Comparison of ENCODE assay signal across 19 cellular contexts in genomic region chr2:201858267-201858666, GRCh38. TPM values are rescaled to one million over a fixed set of nuclear protein-coding genes. Genes with fewer than 3 reads are reported as not detected.
DNase-seq lines count a peak whose midpoint lies in the region; ATAC-seq and TF ChIP-seq lines count a peak whose summit lies in the region.
"Had no signal": no experiment of that assay in that cellular context is flagged by ENCODE, and none has a peak within 500 bp of the region (broad histone marks: within the 10 kb centered on the region; RNA-seq: fewer than 3 reads in every experiment).

No MANE protein-coding gene starts in this region.

- DNase-seq in GM23338 (ENCODE audit: low spot score) = peak; percentile 53
- no peak for DNase-seq in WTC11 (ENCODE audit: low spot score)
- DNase-seq in left kidney (ENCODE audit: low read depth, low spot score) = peak; percentile 32
- no peak for DNase-seq in activated T-cell treated with anti-CD3 and anti-CD28 coated beads, Interleukin-2, amount 50 U/mL, for 48 hours
- DNase-seq in Caco-2 = no peak
- no peak for DNase-seq in NCI-H1694 (lab: John Stamatoyannopoulos, UW)
- DNase-seq in NCI-H1105 (lab: John Stamatoyannopoulos, UW) = no peak
- DNase-seq: COR-L47, gastrocnemius medialis, lower lobe of right lung, NCI-H526 treated with DMSO at 0.1 percent for 48 hours, SJCRH30 had no signal

- H3K27me3 Mint-ChIP-seq in GM23338 (ENCODE audit: insufficient read depth, low read depth, poor library complexity) = peaks cover 1% of the 10 kb centered on the region
- H3K27me3 Mint-ChIP-seq in WTC11 (ENCODE audit: low read depth) = peaks cover 7% of the 10 kb centered on the region
- H3K27me3 Mint-ChIP-seq in Caco-2 (ENCODE audit: insufficient read depth, unreplicated experiment) = no peaks in the 10 kb centered on the region

- intact Hi-C loops in Caco-2 (cut with micrococcal nuclease; ENCODE audit: unreplicated experiment) = no loop called here

- POLR2A ChIA-PET in WTC11 (lab: Charles Lee) (interaction anchor here (0.6 kb wide), 1 partner anchor 314 kb away, joined by 3 read pairs; no protein-coding TSS in a partner anchor), Caco-2 (lab: Charles Lee) (no interaction called here)

- no TSS peak for BruUV-seq in Caco-2 (replicated peaks; lab: Mats Ljungman, UMichigan)

- H3K9me3 Mint-ChIP-seq in GM23338 (no peaks in the 10 kb centered on the region), WTC11 (no peaks in the 10 kb centered on the region), Caco-2 (ENCODE audit: unreplicated experiment) (no peaks in the 10 kb centered on the region)
- H3K9me3 Mint-ChIP-seq: natural killer cell treated with Interleukin-12 subunit alpha and Interleukin-12 subunit beta and Interleukin-15 and Interleukin-18, amount 100 ng/mL, for 72 hours had no signal

- peak overlapping the region; percentile 81 for H3K4me2 ChIP-seq in GM23338

- CTCF ChIA-PET in WTC11 (lab: Charles Lee) = interaction anchor here (1.1 to 2.5 kb wide), 3 partner anchors 62 to 115 kb away, joined by 3 to 8 read pairs (median 3); no protein-coding TSS in a partner anchor
- CTCF ChIA-PET in Caco-2 (lab: Charles Lee) = interaction anchor here (0.7 kb wide), 1 partner anchor 78 kb away, joined by 3 read pairs; the partner anchor contains the start of gene ALS2

- H3K4me1 ChIP-seq in GM23338 (ENCODE audit: insufficient read depth) (peaks cover 31% of the 10 kb centered on the region), rectal smooth muscle tissue (ENCODE audit: control insufficient read depth, insufficient read depth, low read length) (peaks cover 3% of the 10 kb centered on the region), Caco-2 (no peaks in the 10 kb centered on the region)
- H3K4me1 ChIP-seq: ascending aorta, colonic mucosa, right atrium auricular region had no signal

- no peaks in the 10 kb centered on the region for H3K27me3 ChIP-seq in GM23338 (ENCODE audit: insufficient read depth)
- no peaks in the 10 kb centered on the region for H3K27me3 ChIP-seq in rectal smooth muscle tissue (ENCODE audit: control insufficient read depth, insufficient read depth, low read length)
- H3K27me3 ChIP-seq in Caco-2 (replicated peaks; ENCODE audit: control insufficient read depth, insufficient read depth, low read length) = no peaks in the 10 kb centered on the region
- H3K27me3 ChIP-seq: ascending aorta, colonic mucosa, gastrocnemius medialis, right atrium auricular region, SJCRH30 had no signal

- H3K4me1 Mint-ChIP-seq in GM23338 = peaks cover 43% of the 10 kb centered on the region
- H3K4me1 Mint-ChIP-seq in WTC11 = peaks cover 40% of the 10 kb centered on the region
- peaks cover 8% of the 10 kb centered on the region for H3K4me1 Mint-ChIP-seq in Caco-2 (ENCODE audit: low read depth, unreplicated experiment)

- H3K4me3 ChIP-seq in GM23338 (peak overlapping the region; percentile 41), rectal smooth muscle tissue (ENCODE audit: low read length) (no peak overlapping the region), Caco-2 (ENCODE audit: low read depth, low read length) (no peak overlapping the region)
- H3K4me3 ChIP-seq: colonic mucosa, gastrocnemius medialis, lower lobe of right lung, right atrium auricular region, SJCRH30 had no signal

- ATAC-seq in GM23338 (no peak), WTC11 (no peak)
- ATAC-seq: gastrocnemius medialis, lower lobe of right lung had no signal

- no peaks in the 10 kb centered on the region for H3F3A ChIP-seq in GM23338 (replicated peaks; ENCODE audit: low read depth)

- no peaks in the 10 kb centered on the region for H3K9me3 ChIP-seq in Caco-2
- H3K9me3 ChIP-seq: ascending aorta, colonic mucosa, gastrocnemius medialis, lower lobe of right lung, right atrium auricular region, SJCRH30 had no signal

- peak overlapping the region; percentile 34; the same call in 1 of the 2 replicates for H3K27ac Mint-ChIP-seq in GM23338
- no peak overlapping the region; the same call in 1 of the 2 replicates for H3K27ac Mint-ChIP-seq in WTC11
- no peak overlapping the region for H3K27ac Mint-ChIP-seq in Caco-2 (ENCODE audit: unreplicated experiment)

- H3K36me3 ChIP-seq in GM23338 (ENCODE audit: insufficient read depth) = no peaks in the 10 kb centered on the region
- no peaks in the 10 kb centered on the region for H3K36me3 ChIP-seq in rectal smooth muscle tissue (ENCODE audit: control insufficient read depth, insufficient read depth, low read length)
- no peaks in the 10 kb centered on the region for H3K36me3 ChIP-seq in Caco-2 (ENCODE audit: control insufficient read depth, insufficient read depth, low read length)
- H3K36me3 ChIP-seq: ascending aorta, colonic mucosa, gastrocnemius medialis, lower lobe of right lung, right atrium auricular region, SJCRH30 had no signal

- H4K20me1 ChIP-seq in GM23338 (replicated peaks; ENCODE audit: insufficient read depth) = no peaks in the 10 kb centered on the region

- H3K4me3 Mint-ChIP-seq in GM23338 (peak overlapping the region; percentile 71), WTC11 (peak overlapping the region; percentile 72), Caco-2 (ENCODE audit: unreplicated experiment) (no peak overlapping the region)
- H3K4me3 Mint-ChIP-seq: natural killer cell treated with Interleukin-12 subunit alpha and Interleukin-12 subunit beta and Interleukin-15 and Interleukin-18, amount 100 ng/mL, for 72 hours had no signal

- H2AFZ ChIP-seq in GM23338 = peak overlapping the region; percentile 1; the same call in 1 of the 2 replicates

- H3K9ac ChIP-seq in rectal smooth muscle tissue (ENCODE audit: low read length) = no peak overlapping the region

- peak overlapping the region; percentile 84 for H3K27ac ChIP-seq in GM23338 (ENCODE audit: low read depth)
- H3K27ac ChIP-seq in rectal smooth muscle tissue (ENCODE audit: low read depth, low read length) = peak overlapping the region; percentile 14
- H3K27ac ChIP-seq: ascending aorta, colonic mucosa, epithelial cell of prostate, gastrocnemius medialis, lower lobe of right lung, right atrium auricular region, SJCRH30 had no signal

- no peaks in the 10 kb centered on the region for H3K79me2 ChIP-seq in GM23338 (replicated peaks; ENCODE audit: insufficient read depth)

- TF ChIP-seq CTCF in GM23338 (conservative IDR thresholded peaks at IDR 0.05; ENCODE audit: low read depth in 2 of 2) (no peak), WTC11 (IDR thresholded peaks at IDR 0.05) (no peak), Caco-2 (IDR thresholded peaks at IDR 0.05; ENCODE audit: insufficient read depth in 1 of 2, low read depth in 1 of 2, low read length in 1 of 2, severe bottlenecking in 1 of 2, unreplicated experiment in 1 of 2) (no peak)

- no peaks in the 10 kb centered on the region for H3K9me2 ChIP-seq in GM23338 (ENCODE audit: insufficient read depth)

- no peaks in the 10 kb centered on the region for H3K36me3 Mint-ChIP-seq in GM23338 (ENCODE audit: low read depth)
- no peaks in the 10 kb centered on the region for H3K36me3 Mint-ChIP-seq in WTC11
- no peaks in the 10 kb centered on the region for H3K36me3 Mint-ChIP-seq in Caco-2 (ENCODE audit: insufficient read depth, unreplicated experiment)
- H3K36me3 Mint-ChIP-seq: natural killer cell treated with Interleukin-12 subunit alpha and Interleukin-12 subunit beta and Interleukin-15 and Interleukin-18, amount 100 ng/mL, for 72 hours had no signal

TF ChIP-seq in GM23338, 12 proteins besides CTCF, POLR2A, EP300 and RAD21:
- TF ChIP-seq EZH2phosphoT487 (IDR thresholded peaks at IDR 0.05; ENCODE audit: unreplicated experiment) (no peak), ETS1 (IDR thresholded peaks at IDR 0.05) (0 out of 2 replicates have a peak, but pooled peaks have one; percentile 26)

TF ChIP-seq in WTC11, 78 proteins besides CTCF, POLR2A, EP300 and RAD21 (continues in another document):
- TF ChIP-seq ZSCAN18 (CRISPR knock-in tag; IDR thresholded peaks at IDR 0.05) (no peak), SOX15 (CRISPR knock-in tag; IDR thresholded peaks at IDR 0.05) (no peak), ZNF416 (CRISPR knock-in tag; IDR thresholded peaks at IDR 0.05) (no peak), SMAD4 (CRISPR knock-in tag; IDR thresholded peaks at IDR 0.05) (no peak), JAZF1 (CRISPR knock-in tag; IDR thresholded peaks at IDR 0.05) (no peak), IRF2 (CRISPR knock-in tag; IDR thresholded peaks at IDR 0.05; ENCODE audit: borderline replicate concordance, low read depth) (no peak), E2F4 (CRISPR knock-in tag; IDR thresholded peaks at IDR 0.05; ENCODE audit: borderline replicate concordance, low read depth) (no peak), ZNF671 (CRISPR knock-in tag; IDR thresholded peaks at IDR 0.05) (no peak)

RNA-seq across cellular contexts. Expression of gene CDK15, which starts 51.9 kb away (rescaled TPM):
- not detected in 2 replicates for total RNA-seq in GM23338 (2014; rRNA removed; shearing (Covaris generic))
- 0.16 and 0.27 TPM in 2 replicates for polyA plus RNA-seq in GM23338 (2016; fragmentation: Nextera tagmentation; extraction: Ambion mirVana)
- total RNA-seq in WTC11 (2021) = not detected in 3 replicates
- not detected in 2 replicates for total RNA-seq in Caco-2 (2022)
- total RNA-seq: natural killer cell treated with Interleukin-12 subunit alpha and Interleukin-12 subunit beta and Interleukin-15 and Interleukin-18, amount 100 ng/mL, for 72 hours; OCI-LY7; right atrium auricular region had no signal

Comparison
In these comparisons a context has a peak if more than half of its experiments do, and no peak if none do; other contexts are left out.
1. DNase-seq: peak in GM23338 (single experiment) and left kidney (single experiment); none in WTC11 (single experiment), activated T-cell treated with anti-CD3 and anti-CD28 coated beads, Interleukin-2, amount 50 U/mL, for 48 hours (0 of 2), Caco-2 (0 of 2), NCI-H1694 (single experiment) and NCI-H1105 (single experiment).